13 cellular contexts compared by ENCODE assay signal in the genomic region with DNA sequence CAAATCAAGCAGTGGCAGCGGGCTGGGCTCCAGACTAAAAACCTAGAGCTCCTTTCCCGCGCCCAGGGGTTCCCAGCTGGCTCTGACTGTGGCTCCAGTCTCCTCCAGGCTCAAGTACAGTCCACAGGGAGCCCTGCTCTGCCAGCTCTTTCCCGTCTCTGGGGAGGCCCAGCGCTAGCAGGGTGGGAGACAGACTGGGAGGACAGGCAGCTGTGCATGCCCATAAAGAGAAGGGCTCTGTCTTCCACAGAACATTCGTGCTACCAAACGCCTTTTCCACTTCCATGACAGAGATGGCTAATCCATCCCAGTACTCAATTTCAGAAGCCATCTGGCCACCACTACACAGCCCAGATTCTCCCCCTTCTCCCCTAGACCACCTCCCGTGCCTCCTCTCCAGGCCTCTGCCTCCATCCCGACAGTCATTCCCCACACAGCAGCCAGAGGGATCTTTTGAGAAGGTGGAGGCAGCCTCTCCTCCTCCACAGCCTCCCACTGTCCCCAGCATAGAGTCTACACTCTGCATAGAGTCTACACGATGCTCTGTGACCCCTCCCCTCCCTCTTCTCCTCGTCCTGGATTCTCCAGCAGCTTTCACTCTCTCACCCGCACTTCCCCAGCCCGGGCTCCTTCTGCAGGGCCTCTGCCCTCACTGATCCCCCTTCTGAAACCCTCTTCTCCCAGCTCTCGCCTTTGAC. TPM values are rescaled to one million over a fixed set of nuclear protein-coding genes. Genes with fewer than 3 reads are reported as not detected.
DNase-seq lines count a peak whose midpoint lies in the region; TF ChIP-seq lines count a peak whose summit lies in the region.
"Had no signal": no experiment of that assay in that cellular context is flagged by ENCODE, and none has a peak within 500 bp of the region (broad histone marks: within the 10 kb centered on the region; RNA-seq: fewer than 3 reads in every experiment).

No MANE protein-coding gene starts in this region.

- H3K79me2 ChIP-seq in mammary epithelial cell (ENCODE audit: insufficient read depth, low read length) (peaks cover 7% of the 10 kb centered on the region), osteoblast (ENCODE audit: insufficient read depth, low read length) (no peaks in the 10 kb centered on the region)

- no peaks in the 10 kb centered on the region for H3K36me3 ChIP-seq in mammary epithelial cell (ENCODE audit: insufficient read depth, low read length)
- no peaks in the 10 kb centered on the region for H3K36me3 ChIP-seq in osteoblast (ENCODE audit: insufficient read depth, low read length)
- H3K36me3 ChIP-seq: thyroid gland had no signal

- H3K4me2 ChIP-seq in mammary epithelial cell (ENCODE audit: insufficient read depth, low read depth, low read length) (peak overlapping the region; percentile 14), osteoblast (ENCODE audit: insufficient read depth, low read length) (no peak overlapping the region)

- no peaks in the 10 kb centered on the region for H4K20me1 ChIP-seq in mammary epithelial cell (ENCODE audit: insufficient read depth, low read length)
- no peaks in the 10 kb centered on the region for H4K20me1 ChIP-seq in osteoblast (ENCODE audit: insufficient read depth, low read length)

- peak overlapping the region; percentile 55 for H3K9ac ChIP-seq in mammary epithelial cell (ENCODE audit: insufficient read depth, low read length)

- WGBS in mammary epithelial cell (ENCODE audit: low coverage, missing lambda C conversion rate), result 68% methylated on average over 12 of the region's 14 CpGs

- in situ Hi-C loops in mammary epithelial cell (cut with MboI; ENCODE audit: low sequenced_read_pairs in 2 of 2), result no loop called here

- BruUV-seq in mammary epithelial cell (replicated peaks; lab: Mats Ljungman, UMichigan), result TSS peak; percentile 44

- H3K9me3 ChIP-seq in mammary epithelial cell (replicated peaks; ENCODE audit: insufficient read depth, low read length), result no peaks in the 10 kb centered on the region
- H3K9me3 ChIP-seq in osteoblast (ENCODE audit: low read depth, low read length), result no peaks in the 10 kb centered on the region
- H3K9me3 ChIP-seq: thyroid gland had no signal

- peaks cover 92% of the 10 kb centered on the region for H3K4me1 ChIP-seq in mammary epithelial cell (ENCODE audit: insufficient read depth, low read length)
- H3K4me1 ChIP-seq in osteoblast (ENCODE audit: insufficient read depth, low read length), result peaks cover 5% of the 10 kb centered on the region
- H3K4me1 ChIP-seq: thyroid gland had no signal

- dilution Hi-C loops in mammary epithelial cell (cut with HindIII; ENCODE audit: low sequenced_read_pairs), result no loop called here

- H2AFZ ChIP-seq in mammary epithelial cell (ENCODE audit: low read depth, low read length), result no peak overlapping the region
- H2AFZ ChIP-seq in osteoblast (ENCODE audit: low read length), result no peak overlapping the region

- no peak for TF ChIP-seq CTCF in mammary epithelial cell (conservative IDR thresholded peaks at IDR 0.05 in 1 of 2, IDR thresholded peaks at IDR 0.05 in 1 of 2; ENCODE audit: extremely low read depth in 1 of 2, insufficient read depth in 1 of 2, low read depth in 1 of 2, low read length in 2 of 2)
- no peak for TF ChIP-seq CTCF in osteoblast (IDR thresholded peaks at IDR 0.05; ENCODE audit: extremely low read depth, low read depth, low read length)

- H3K27ac ChIP-seq in mammary epithelial cell (ENCODE audit: insufficient read depth, low read depth, low read length) (peak overlapping the region; percentile 90), osteoblast (ENCODE audit: low read depth, low read length) (peak overlapping the region; percentile 11)
- H3K27ac ChIP-seq: C4-2B, thyroid gland had no signal

- intact Hi-C loops in mammary epithelial cell (cut with micrococcal nuclease), result no loop called here

- DNase-seq in DMS 273 treated with DMSO at 0.1 percent for 48 hours (lab: John Stamatoyannopoulos, UW) (peak; percentile 58), NCI-H2171 (lab: John Stamatoyannopoulos, UW) (peak; percentile 63), mammary epithelial cell (no peak), osteoblast (ENCODE audit: insufficient read length, low spot score, missing footprints) (no peak), epidermal melanocyte (ENCODE audit: insufficient read length, low spot score) (no peak), anterior cingulate cortex (lab: John Stamatoyannopoulos, UW) (no peak), foreskin melanocyte (no peak)
- DNase-seq: activated CD4-positive, alpha-beta T cell treated with anti-CD3 and anti-CD28 coated beads for 1 hour; activated T-cell treated with anti-CD3 and anti-CD28 coated beads, Interleukin-2, amount 50 U/mL, for 4 hours; effector memory CD8-positive, alpha-beta T cell; T-helper 2 cell; thyroid gland had no signal

- H3K4me3 ChIP-seq in mammary epithelial cell (replicated peaks in 1 of 3; ENCODE audit: insufficient read depth in 1 of 3, low read depth in 2 of 3, low read length in 3 of 3), result no peak overlapping the region
- no peak overlapping the region for H3K4me3 ChIP-seq in osteoblast (ENCODE audit: insufficient read depth, low read length)
- H3K4me3 ChIP-seq: thyroid gland had no signal

- no peaks in the 10 kb centered on the region for H3K27me3 ChIP-seq in mammary epithelial cell (ENCODE audit: insufficient read depth, low read length)
- no peaks in the 10 kb centered on the region for H3K27me3 ChIP-seq in osteoblast (ENCODE audit: insufficient read depth, low read length)
- H3K27me3 ChIP-seq: thyroid gland had no signal

- CTCF ChIA-PET in mammary epithelial cell (lab: Charles Lee; ENCODE audit: low non-redundant PET), result no interaction called here

RNA-seq across cellular contexts. Expression of gene DUSP7, which starts 6.8 kb away (rescaled TPM):
- 100 to 1,000 TPM in 1 of 2 donors, 10 to 100 TPM in 1; 64.7 to 167 TPM for total RNA-seq in mammary epithelial cell
- polyA plus RNA-seq in mammary epithelial cell, result 212 TPM
- polyA minus RNA-seq in mammary epithelial cell, result 293 TPM
- total RNA-seq in osteoblast, result 12.7 and 13.8 TPM in 2 replicates

Comparison
In these comparisons a context has a peak if more than half of its experiments do, and no peak if none do; other contexts are left out.
1. DNase-seq: peak in DMS 273 treated with DMSO at 0.1 percent for 48 hours (single experiment) and NCI-H2171 (single experiment); none in mammary epithelial cell (single experiment), osteoblast (single experiment), epidermal melanocyte (single experiment), anterior cingulate cortex (0 of 58) and foreskin melanocyte (single experiment).